In the genomic region with DNA sequence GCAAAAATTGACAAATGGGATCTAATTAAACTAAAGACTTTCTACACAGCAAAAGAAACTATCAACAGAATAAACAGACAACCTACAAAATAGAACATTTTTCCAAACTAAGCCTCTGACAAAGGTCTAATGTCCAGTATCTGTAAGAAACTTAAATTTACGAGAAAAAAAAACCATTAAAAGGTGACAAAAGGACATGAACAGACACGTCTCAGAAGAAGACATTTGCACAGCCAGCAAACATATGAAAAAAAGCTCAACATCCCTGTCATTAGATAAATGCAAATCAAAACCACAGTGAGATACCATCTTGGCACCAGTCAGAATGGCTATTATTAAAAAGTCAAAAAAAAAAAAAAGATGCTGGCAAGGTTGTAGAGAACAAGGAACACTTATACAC, we compare ENCODE assay signal across 23 cellular contexts.
DNase-seq lines count a peak whose midpoint lies in the region; ATAC-seq and TF ChIP-seq lines count a peak whose summit lies in the region.
"Had no signal": no experiment of that assay in that cellular context is flagged by ENCODE, and none has a peak within 500 bp of the region (broad histone marks: within the 10 kb centered on the region; RNA-seq: fewer than 3 reads in every experiment).

No MANE protein-coding gene starts in this region.

- no peaks in the 10 kb centered on the region for H3K36me3 Mint-ChIP-seq in HFFc6 (ENCODE audit: low read depth)
- H3K36me3 Mint-ChIP-seq: CD14-positive monocyte; CD4-positive, alpha-beta memory T cell; CD4-positive, CD25-positive, alpha-beta regulatory T cell; CD8-positive, alpha-beta memory T cell had no signal

- H3K9me3 Mint-ChIP-seq in HFFc6 = no peaks in the 10 kb centered on the region

- TF ChIP-seq CTCF in HFFc6 (IDR thresholded peaks at IDR 0.05) = no peak

- H3K27me3 Mint-ChIP-seq in HFFc6 (ENCODE audit: insufficient read depth) = no peaks in the 10 kb centered on the region; the same call in 1 of the 2 replicates
- H3K27me3 Mint-ChIP-seq: CD4-positive, CD25-positive, alpha-beta regulatory T cell; CD8-positive, alpha-beta memory T cell had no signal

- DNase-seq in HFFc6 = no peak
- peak; percentile 67 for DNase-seq in NCI-H1048 (lab: John Stamatoyannopoulos, UW)
- peak; percentile 97 for DNase-seq in NCI-H526 treated with DMSO at 0.1 percent for 48 hours (lab: John Stamatoyannopoulos, UW)
- no peak for DNase-seq in NCI-H128 (lab: John Stamatoyannopoulos, UW; ENCODE audit: unreplicated experiment)
- DNase-seq: 8988T; ACHN; BE2C; C1 segment of cervical spinal cord; CD4-positive, alpha-beta memory T cell; CD4-positive, CD25-positive, alpha-beta regulatory T cell; CD8-positive, alpha-beta memory T cell; COR-L47; DMS 273 treated with DMSO at 0.1 percent for 48 hours; DMS153; DMS53; DMS79; DND-41; EL; GDM1 had no signal

- no peak overlapping the region for H3K27ac Mint-ChIP-seq in HFFc6
- H3K27ac Mint-ChIP-seq: CD14-positive monocyte; CD4-positive, alpha-beta memory T cell; CD4-positive, CD25-positive, alpha-beta regulatory T cell; CD8-positive, alpha-beta memory T cell had no signal

- H3K4me1 Mint-ChIP-seq in HFFc6 (ENCODE audit: low read depth) = no peaks in the 10 kb centered on the region; the same call in 1 of the 2 replicates
- H3K4me1 Mint-ChIP-seq: CD14-positive monocyte; CD4-positive, alpha-beta memory T cell; CD4-positive, CD25-positive, alpha-beta regulatory T cell; CD8-positive, alpha-beta memory T cell had no signal

- no peak for ATAC-seq in GM18909 (IDR thresholded peaks at IDR 0.05; ENCODE audit: poor library complexity, unreplicated experiment)
- no peak for ATAC-seq in GM21723 (IDR thresholded peaks at IDR 0.05; ENCODE audit: unreplicated experiment)
- ATAC-seq: GM12878 had no signal

- peak overlapping the region; percentile 72; the same call in 1 of the 2 replicates for H3K4me3 Mint-ChIP-seq in HFFc6
- H3K4me3 Mint-ChIP-seq: CD14-positive monocyte; CD4-positive, CD25-positive, alpha-beta regulatory T cell; CD8-positive, alpha-beta memory T cell had no signal

Comparison
In these comparisons a context has a peak if more than half of its experiments do, and no peak if none do; other contexts are left out.
1. DNase-seq: peak in NCI-H1048 (single experiment) and NCI-H526 treated with DMSO at 0.1 percent for 48 hours (single experiment); none in HFFc6 (single experiment) and NCI-H128 (single experiment).